Comparison of ENCODE assay signal across 9 cellular contexts in the genomic region with DNA sequence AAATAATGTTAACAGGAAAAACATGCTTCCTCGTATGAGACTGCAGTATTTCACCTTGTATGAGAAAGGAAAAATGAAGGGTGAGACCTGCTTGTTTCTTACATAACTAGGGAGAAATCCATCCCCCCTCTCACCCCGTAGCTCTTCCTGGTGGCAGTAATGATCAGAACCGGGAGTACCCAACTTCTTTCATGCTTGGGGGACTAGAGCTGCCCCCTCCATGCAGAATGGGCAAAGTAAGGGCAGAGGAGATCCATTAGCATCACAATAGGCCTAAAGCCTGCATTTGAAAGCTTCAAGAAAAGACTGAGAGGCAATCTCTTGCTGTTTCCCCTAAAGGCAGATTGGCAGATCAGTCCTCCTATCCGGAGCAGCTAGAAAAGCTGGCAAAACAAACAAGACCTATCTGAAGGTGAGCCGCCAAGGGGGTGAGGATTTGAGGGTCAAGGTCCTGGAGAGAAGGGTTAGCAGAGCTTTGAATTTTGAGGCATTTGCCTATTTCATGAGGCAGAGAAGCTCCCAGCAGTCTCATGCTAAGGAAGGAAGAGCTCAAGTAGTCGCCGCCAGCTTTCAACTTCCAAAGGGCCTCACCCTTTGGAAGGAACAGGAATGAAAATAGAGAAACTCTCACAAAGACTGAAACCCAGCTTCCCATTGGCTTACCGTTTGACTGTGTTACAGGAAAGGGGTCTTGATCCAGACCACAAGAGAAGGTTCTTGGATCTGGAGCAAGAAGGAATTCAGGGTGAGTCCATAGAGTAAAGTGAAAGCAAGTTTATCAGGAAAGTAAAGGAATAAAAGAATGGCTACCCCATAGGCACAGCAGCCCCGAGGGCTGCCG. TPM values are rescaled to one million over a fixed set of nuclear protein-coding genes. Genes with fewer than 3 reads are reported as not detected.
DNase-seq lines count a peak whose midpoint lies in the region; ATAC-seq and TF ChIP-seq lines count a peak whose summit lies in the region.
"Had no signal": no experiment of that assay in that cellular context is flagged by ENCODE, and none has a peak within 500 bp of the region (broad histone marks: within the 10 kb centered on the region; RNA-seq: fewer than 3 reads in every experiment).

No MANE protein-coding gene starts in this region.

- H3K56ac ChIP-seq in mesendoderm (ENCODE audit: low read length), result peak overlapping the region; percentile 77

- H3K4me1 ChIP-seq in left ventricle myocardium inferior, result peaks cover 15% of the 10 kb centered on the region
- peaks cover 5% of the 10 kb centered on the region for H3K4me1 ChIP-seq in mesendoderm (ENCODE audit: control insufficient read depth, low read depth, low read length)
- peaks cover 26% of the 10 kb centered on the region for H3K4me1 ChIP-seq in vagina

- peak overlapping the region; percentile 39 for H3K18ac ChIP-seq in mesendoderm (ENCODE audit: low read length)

- peak overlapping the region; percentile 76 for H3K4me2 ChIP-seq in mesendoderm (ENCODE audit: low read length)

- WGBS in mesendoderm (ENCODE audit: extremely low coverage, insufficient coverage, low lambda C conversion rate), result no CpG with 5 or more reads among the region's 10 CpGs

- H3K4ac ChIP-seq in mesendoderm (ENCODE audit: low read depth, low read length), result peak overlapping the region; percentile 88

- H3K4me3 ChIP-seq in left ventricle myocardium inferior, result peak overlapping the region; percentile 52
- peak overlapping the region; percentile 52 for H3K4me3 ChIP-seq in brain microvascular endothelial cell (ENCODE audit: low read depth, low read length)
- peak overlapping the region; percentile 39 for H3K4me3 ChIP-seq in mesendoderm (ENCODE audit: low read length)
- H3K4me3 ChIP-seq in vagina, result peak overlapping the region; percentile 22 to 35
- H3K4me3 ChIP-seq: mucosa of descending colon had no signal

- H2AK5ac ChIP-seq in mesendoderm (ENCODE audit: low read length), result no peak overlapping the region

- H2BK120ac ChIP-seq in mesendoderm (ENCODE audit: low read depth, low read length), result peak overlapping the region; percentile 91

- intact Hi-C loops in left ventricle myocardium inferior (cut with micrococcal nuclease), result loop anchor here (10.0 kb wide), 1 partner anchor 167 kb away; no protein-coding TSS in a partner anchor
- intact Hi-C loops in cardiac septum (cut with DNase I), result loop anchor here (5.0 to 10.0 kb wide), 5 partner anchors 40 to 185 kb away; partner anchors contain the start of genes INPP5F and MCMBP
- intact Hi-C loops in vagina (cut with DNase I), result no loop called here

- H3K79me2 ChIP-seq in mesendoderm (ENCODE audit: control insufficient read depth, insufficient read depth, low read length), result no peaks in the 10 kb centered on the region

- H3K23ac ChIP-seq in mesendoderm (ENCODE audit: low read length), result no peak overlapping the region

- H4K8ac ChIP-seq in mesendoderm (ENCODE audit: low read depth, low read length), result no peak overlapping the region

- no peak for TF ChIP-seq POLR2A in vagina (IDR thresholded peaks at IDR 0.05)

- no peak for DNase-seq in left ventricle myocardium inferior
- no peak for DNase-seq in cardiac septum (ENCODE audit: low spot score)
- DNase-seq in brain microvascular endothelial cell, result no peak
- DNase-seq in mesendoderm, result peak; percentile 99
- no peak for DNase-seq in vagina (ENCODE audit: extremely low spot score in 2 of 2)
- DNase-seq in NCI-H128 (lab: John Stamatoyannopoulos, UW; ENCODE audit: unreplicated experiment), result no peak
- no peak for DNase-seq in NCI-H748 (lab: John Stamatoyannopoulos, UW; ENCODE audit: unreplicated experiment)

- no peak overlapping the region for H2BK5ac ChIP-seq in mesendoderm (ENCODE audit: low read length)

- no peaks in the 10 kb centered on the region for H3K27me3 ChIP-seq in left ventricle myocardium inferior (ENCODE audit: low read depth)
- H3K27me3 ChIP-seq in brain microvascular endothelial cell (replicated peaks), result no peaks in the 10 kb centered on the region
- H3K27me3 ChIP-seq in mesendoderm (ENCODE audit: insufficient read depth, low read length, poor library complexity), result no peaks in the 10 kb centered on the region
- no peaks in the 10 kb centered on the region for H3K27me3 ChIP-seq in vagina

- in situ Hi-C loops in brain microvascular endothelial cell (cut with HindIII; ENCODE audit: low pct_ligation_motif_present, low sequenced_read_pairs), result no loop called here

- no peak overlapping the region for H4K5ac ChIP-seq in mesendoderm (ENCODE audit: low read length)

- no peaks in the 10 kb centered on the region for H3K79me1 ChIP-seq in mesendoderm (ENCODE audit: low read length)

- H3K27ac ChIP-seq in left ventricle myocardium inferior (replicated peaks), result peak overlapping the region; percentile 58
- H3K27ac ChIP-seq in brain microvascular endothelial cell, result peak overlapping the region; percentile 82
- peak overlapping the region; percentile 63 for H3K27ac ChIP-seq in mesendoderm (ENCODE audit: low read depth, low read length)
- peak overlapping the region; percentile 83 for H3K27ac ChIP-seq in vagina

- H3K9me3 ChIP-seq in left ventricle myocardium inferior (replicated peaks) (no peaks in the 10 kb centered on the region), vagina (no peaks in the 10 kb centered on the region)
- H3K9me3 ChIP-seq: mucosa of descending colon had no signal

- TF ChIP-seq CTCF in left ventricle myocardium inferior (IDR thresholded peaks at IDR 0.05; ENCODE audit: borderline replicate concordance) (no peak), brain microvascular endothelial cell (IDR thresholded peaks at IDR 0.05; ENCODE audit: low read depth, low read length, missing control alignments) (peak; percentile 1), vagina (IDR thresholded peaks at IDR 0.05) (no peak)

- no peak for ATAC-seq in GM19452 (IDR thresholded peaks at IDR 0.05; ENCODE audit: unreplicated experiment)

- H3K9ac ChIP-seq in mesendoderm (ENCODE audit: low read length), result peak overlapping the region; percentile 55

- no peak overlapping the region for H2BK15ac ChIP-seq in mesendoderm (replicated peaks; ENCODE audit: low read depth)

- H3K36me3 ChIP-seq in left ventricle myocardium inferior (no peaks in the 10 kb centered on the region), brain microvascular endothelial cell (replicated peaks) (no peaks in the 10 kb centered on the region), mesendoderm (ENCODE audit: control insufficient read depth, insufficient read depth, low read length) (no peaks in the 10 kb centered on the region), vagina (no peaks in the 10 kb centered on the region)

RNA-seq across cellular contexts. Expression of gene BAG3, which starts 36.2 kb away (rescaled TPM):
- total RNA-seq in left ventricle myocardium inferior (164 TPM), cardiac septum (172 TPM), vagina (69.0 TPM)
- 16.0 TPM for polyA plus RNA-seq in mesendoderm (2013, experiment 1 of 2)
- polyA plus RNA-seq in mesendoderm (2013, experiment 2 of 2), result 16.9 TPM

RNA-seq across cellular contexts. Expression of gene INPP5F, which starts 38.4 kb away (rescaled TPM):
- total RNA-seq in left ventricle myocardium inferior (4.9 TPM), cardiac septum (20.2 TPM), vagina (18.4 TPM)
- 91.3 TPM for polyA plus RNA-seq in mesendoderm (2013, experiment 1 of 2)
- 93.7 TPM for polyA plus RNA-seq in mesendoderm (2013, experiment 2 of 2)
